1 cellular context compared by ENCODE assay signal in genomic region chr17:48892940-48893645, GRCh38.
TF ChIP-seq lines count a peak whose summit lies in the region.

No MANE protein-coding gene starts in this region.

TF ChIP-seq in K562, 482 proteins besides CTCF, POLR2A, EP300 and RAD21 (continued from another document and continues in another):
- no peak for TF ChIP-seq E2F4 (CRISPR knock-in tag; IDR thresholded peaks at IDR 0.05; ENCODE audit: low read depth)
- no peak for TF ChIP-seq C11orf30 (IDR thresholded peaks at IDR 0.05; ENCODE audit: low read depth)
- no peak for TF ChIP-seq RBFOX2 (IDR thresholded peaks at IDR 0.05; ENCODE audit: low read depth, low read length)
- TF ChIP-seq GABPB2 (CRISPR knock-in tag; conservative IDR thresholded peaks at IDR 0.05), result no peak
- peak; percentile 8 for TF ChIP-seq POLR2B (IDR thresholded peaks at IDR 0.05; ENCODE audit: low read depth, partially characterized antibody)
- peak in 1 of 2 experiments; percentile 59; a peak in 2 of 4 replicates for TF ChIP-seq CSDE1 (IDR thresholded peaks at IDR 0.05)
- no peak for TF ChIP-seq FUS (optimal IDR thresholded peaks at IDR 0.05; ENCODE audit: low read depth, low read length)
- TF ChIP-seq ILF3 (IDR thresholded peaks at IDR 0.05; ENCODE audit: borderline replicate concordance), result no peak
- TF ChIP-seq ELK1 (CRISPR knock-in tag; IDR thresholded peaks at IDR 0.05), result no peak
- TF ChIP-seq NKRF (IDR thresholded peaks at IDR 0.05; ENCODE audit: borderline replicate concordance), result peak; percentile 53; the same call in 1 of the 2 replicates
- TF ChIP-seq CBFB (CRISPR knock-in tag; IDR thresholded peaks at IDR 0.05), result peak; percentile 73; the same call in 1 of the 2 replicates
- no peak for TF ChIP-seq ZNF174 (CRISPR knock-in tag; IDR thresholded peaks at IDR 0.05)
- no peak for TF ChIP-seq SMARCC2 (IDR thresholded peaks at IDR 0.05; ENCODE audit: low read depth)
- TF ChIP-seq ZNF12 (CRISPR knock-in tag; IDR thresholded peaks at IDR 0.05), result no peak
- TF ChIP-seq TAF15 (IDR thresholded peaks at IDR 0.05; ENCODE audit: low read depth, low read length), result no peak
- no peak for TF ChIP-seq HDAC8 (tag; IDR thresholded peaks at IDR 0.05)
- TF ChIP-seq XRCC5 (IDR thresholded peaks at IDR 0.05; ENCODE audit: low read depth, low read length), result no peak
- no peak for TF ChIP-seq REST (CRISPR knock-in tag; IDR thresholded peaks at IDR 0.05; ENCODE audit: low read depth)
- TF ChIP-seq CHD1 (IDR thresholded peaks at IDR 0.05; ENCODE audit: low read length), result no peak
- no peak; the same call in none of the 2 replicates for TF ChIP-seq ZNF584 (CRISPR knock-in tag; IDR thresholded peaks at IDR 0.05; ENCODE audit: low read depth)
- TF ChIP-seq MAZ (CRISPR knock-in tag; conservative IDR thresholded peaks at IDR 0.05 in 1 of 2, IDR thresholded peaks at IDR 0.05 in 1 of 2), result no peak
- TF ChIP-seq TSHZ1 (CRISPR knock-in tag; IDR thresholded peaks at IDR 0.05), result no peak
- no peak for TF ChIP-seq HDAC6 (IDR thresholded peaks at IDR 0.05; ENCODE audit: low read depth, low read length)
- 0 out of 2 replicates have a peak, but pooled peaks have one; percentile 20 for TF ChIP-seq TCF3 (CRISPR knock-in tag; IDR thresholded peaks at IDR 0.05)
- TF ChIP-seq PATZ1 (CRISPR knock-in tag; IDR thresholded peaks at IDR 0.05; ENCODE audit: borderline replicate concordance), result no peak
- TF ChIP-seq COPS2 (conservative IDR thresholded peaks at IDR 0.05), result no peak
- no peak for TF ChIP-seq PHTF2 (CRISPR knock-in tag; IDR thresholded peaks at IDR 0.05)
- TF ChIP-seq GATAD2A (IDR thresholded peaks at IDR 0.05), result no peak
- no peak for TF ChIP-seq FIP1L1 (IDR thresholded peaks at IDR 0.05; ENCODE audit: low read depth, low read length, poor library complexity, severe bottlenecking)
- no peak for TF ChIP-seq POLR3G (IDR thresholded peaks at IDR 0.05; ENCODE audit: extremely low read depth, insufficient read length, insufficient replicate concordance)
- TF ChIP-seq SMARCE1 (IDR thresholded peaks at IDR 0.05), result no peak
- TF ChIP-seq IFI16 (CRISPR knock-in tag; IDR thresholded peaks at IDR 0.05), result no peak
- TF ChIP-seq HNRNPUL1 (IDR thresholded peaks at IDR 0.05; ENCODE audit: low read length), result no peak
- TF ChIP-seq KLF6 (CRISPR knock-in tag; IDR thresholded peaks at IDR 0.05; ENCODE audit: borderline replicate concordance), result no peak
- TF ChIP-seq ZNF431 (CRISPR knock-in tag; IDR thresholded peaks at IDR 0.05), result no peak
- TF ChIP-seq ATF4 (CRISPR knock-in tag; IDR thresholded peaks at IDR 0.05), result no peak
- TF ChIP-seq POLR3A (IDR thresholded peaks at IDR 0.05; ENCODE audit: borderline replicate concordance, extremely low read depth, insufficient read depth, insufficient read length), result no peak
- TF ChIP-seq BACH1 (tag; IDR thresholded peaks at IDR 0.05), result no peak
- no peak for TF ChIP-seq ZFP30 (CRISPR knock-in tag; IDR thresholded peaks at IDR 0.05; ENCODE audit: borderline replicate concordance)
- peak; percentile 67 for TF ChIP-seq ZNF263 (CRISPR knock-in tag; IDR thresholded peaks at IDR 0.05; ENCODE audit: borderline replicate concordance)
- TF ChIP-seq ZEB2 (IDR thresholded peaks at IDR 0.05), result no peak
- no peak for TF ChIP-seq KLF16 (IDR thresholded peaks at IDR 0.05)
- TF ChIP-seq CREB3L1 (IDR thresholded peaks at IDR 0.05; ENCODE audit: borderline replicate concordance, low read depth), result no peak
- TF ChIP-seq TRIM25 (IDR thresholded peaks at IDR 0.05; ENCODE audit: borderline replicate concordance), result no peak
- no peak for TF ChIP-seq E4F1 (CRISPR knock-in tag; IDR thresholded peaks at IDR 0.05; ENCODE audit: borderline replicate concordance)
